In the genomic region with DNA sequence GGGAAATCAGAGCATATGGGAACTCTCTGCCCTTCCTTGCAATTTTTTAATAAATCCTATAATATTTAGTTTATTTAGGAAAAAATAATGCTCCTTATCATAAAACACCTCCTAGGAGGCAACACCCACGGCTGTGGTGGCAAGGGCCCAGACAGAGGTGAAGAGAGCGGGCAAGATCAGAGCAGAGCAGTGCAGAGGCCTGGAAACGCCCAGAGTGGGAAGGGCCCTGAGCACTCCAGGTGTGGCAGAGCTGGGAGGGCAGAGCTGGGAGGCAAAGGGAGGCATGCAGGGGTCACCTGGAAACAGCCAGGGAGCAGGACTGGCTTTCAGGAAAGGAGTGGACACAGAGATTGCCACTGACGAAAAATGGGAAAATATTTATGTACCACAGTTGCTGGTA, we compare ENCODE assay signal across 29 cellular contexts. TPM values are rescaled to one million over a fixed set of nuclear protein-coding genes. Genes with fewer than 3 reads are reported as not detected.
A peak's percentile ranks its signal among the peaks of the same experiment; 100 is the strongest.
DNase-seq lines count a peak whose midpoint lies in the region; ATAC-seq and TF ChIP-seq lines count a peak whose summit lies in the region.
"Had no signal": no experiment of that assay in that cellular context is flagged by ENCODE, and none has a peak within 500 bp of the region (broad histone marks: within the 10 kb centered on the region; RNA-seq: fewer than 3 reads in every experiment).

No MANE protein-coding gene starts in this region.

- no peak for TF ChIP-seq RAD21 in HCT116 (IDR thresholded peaks at IDR 0.05; ENCODE audit: low read depth)

- no peak overlapping the region for H3K4me3 ChIP-seq in CD8-positive, alpha-beta T cell (ENCODE audit: low read depth, low read length)
- no peak overlapping the region for H3K4me3 ChIP-seq in HCT116 (replicated peaks in 1 of 2; ENCODE audit: low read depth in 1 of 2, low read length in 2 of 2)
- H3K4me3 ChIP-seq in neuronal stem cell (ENCODE audit: low read length in 2 of 2), result no peak overlapping the region
- H3K4me3 ChIP-seq: GM23248, left lung, right lobe of liver had no signal

- H2AFZ ChIP-seq in HCT116 (ENCODE audit: low read depth, low read length, poor library complexity, severe bottlenecking) (no peak overlapping the region), neuronal stem cell (ENCODE audit: low read length) (no peak overlapping the region)
- H2AFZ ChIP-seq: GM23248 had no signal

- H2AK5ac ChIP-seq in neuronal stem cell (ENCODE audit: low read depth, low read length), result no peak overlapping the region

- WGBS in neuronal stem cell (ENCODE audit: extremely low coverage in 2 of 2, insufficient read length in 2 of 2, insufficient replicate concordance in 1 of 2), 2 donors, result no CpG with 5 or more reads among the region's 4 CpGs

- ATAC-seq in CD8-positive, alpha-beta T cell, result no peak
- ATAC-seq in HCT116, result peak; percentile 57; the same call in 1 of the 2 replicates
- ATAC-seq in effector memory CD8-positive, alpha-beta T cell (replicated peaks), result no peak
- ATAC-seq: left lung, Panc1 had no signal

- H3K9me2 ChIP-seq in HCT116 (ENCODE audit: insufficient read depth), result no peaks in the 10 kb centered on the region

- peaks cover 4% of the 10 kb centered on the region for H3K4me1 ChIP-seq in CD8-positive, alpha-beta T cell (ENCODE audit: insufficient read depth, low read length)
- H3K4me1 ChIP-seq in HCT116 (ENCODE audit: control insufficient read depth in 1 of 2, insufficient read depth in 2 of 2, low read length in 2 of 2) (peaks cover 0 to 7% of the 10 kb centered on the region in 2 experiments; a peak in 2 of 4 replicates), neuronal stem cell (ENCODE audit: control insufficient read depth in 2 of 2, insufficient read depth in 1 of 2, low read depth in 1 of 2, low read length in 2 of 2) (peaks cover 8 to 9% of the 10 kb centered on the region in 2 donors)

- peaks cover 56% of the 10 kb centered on the region for H3K36me3 Mint-ChIP-seq in CD8-positive, alpha-beta T cell
- H3K36me3 Mint-ChIP-seq in effector memory CD8-positive, alpha-beta T cell (ENCODE audit: insufficient read depth), result peaks cover 18% of the 10 kb centered on the region
- H3K36me3 Mint-ChIP-seq: IgD-negative memory B cell had no signal

- H2BK120ac ChIP-seq in neuronal stem cell (ENCODE audit: low read depth, low read length), result no peak overlapping the region

- no peak overlapping the region for H3K14ac ChIP-seq in neuronal stem cell (ENCODE audit: low read length)

- no peak overlapping the region for H3K23ac ChIP-seq in neuronal stem cell (ENCODE audit: low read depth, low read length, poor library complexity)

- peak overlapping the region; percentile 22 for H3K27ac Mint-ChIP-seq in CD8-positive, alpha-beta T cell
- peak overlapping the region; percentile 13 to 31 for H3K27ac Mint-ChIP-seq in effector memory CD8-positive, alpha-beta T cell
- H3K27ac Mint-ChIP-seq: HFFc6, type B pancreatic cell had no signal

- TF ChIP-seq CTCF in CD8-positive, alpha-beta T cell (IDR thresholded peaks at IDR 0.05), result no peak
- TF ChIP-seq CTCF in HCT116 (IDR thresholded peaks at IDR 0.05 in 2 of 3, conservative IDR thresholded peaks at IDR 0.05 in 1 of 3; ENCODE audit: borderline replicate concordance in 1 of 3, insufficient read depth in 1 of 3, low read depth in 2 of 3, low read length in 2 of 3), result no peak

- peaks cover 41% of the 10 kb centered on the region for H3K4me1 Mint-ChIP-seq in CD8-positive, alpha-beta T cell (ENCODE audit: low read depth)
- peaks cover 29 to 42% of the 10 kb centered on the region in 2 donors for H3K4me1 Mint-ChIP-seq in effector memory CD8-positive, alpha-beta T cell (ENCODE audit: low read depth in 2 of 2)

- no peak overlapping the region for H4K91ac ChIP-seq in neuronal stem cell (ENCODE audit: low read depth, low read length, poor library complexity)

- H3K4me2 ChIP-seq in HCT116 (ENCODE audit: low read length), result no peak overlapping the region
- no peak overlapping the region for H3K4me2 ChIP-seq in neuronal stem cell (ENCODE audit: insufficient read depth, low read length, poor library complexity, severe bottlenecking)

- no peak overlapping the region for H2BK12ac ChIP-seq in neuronal stem cell (ENCODE audit: low read length)

- no TSS peak for BruUV-seq in HCT116 (replicated peaks; lab: Mats Ljungman, UMichigan)

- no peaks in the 10 kb centered on the region for H3K9me3 Mint-ChIP-seq in CD8-positive, alpha-beta T cell
- no peaks in the 10 kb centered on the region for H3K9me3 Mint-ChIP-seq in effector memory CD8-positive, alpha-beta T cell
- H3K9me3 Mint-ChIP-seq: HFFc6, IgD-negative memory B cell, type B pancreatic cell had no signal

- H3K9ac ChIP-seq in HCT116 (ENCODE audit: low read length) (no peak overlapping the region), neuronal stem cell (ENCODE audit: low read depth, low read length, poor library complexity) (no peak overlapping the region)
- H3K9ac ChIP-seq: GM23248 had no signal

- RAD21 ChIA-PET in HCT116 (lab: Charles Lee; ENCODE audit: low non-redundant PET in 1 of 2, low total read pairs in 2 of 2, uncharacterized antibody in 2 of 2, unreplicated experiment in 2 of 2), result no interaction called here

- POLR2A ChIA-PET in CD8-positive, alpha-beta T cell (lab: Charles Lee), result no interaction called here
- POLR2A ChIA-PET in HCT116 (lab: Charles Lee), result no interaction called here

- peaks cover 9% of the 10 kb centered on the region for H3K79me1 ChIP-seq in neuronal stem cell (ENCODE audit: low read depth, low read length)

- peaks cover 94% of the 10 kb centered on the region for H3K79me2 ChIP-seq in HCT116 (ENCODE audit: insufficient read depth, low read length)

- no peak overlapping the region for H4K8ac ChIP-seq in neuronal stem cell (ENCODE audit: low read depth, low read length)

- CTCF ChIA-PET in CD8-positive, alpha-beta T cell (lab: Charles Lee), result no interaction called here
- CTCF ChIA-PET in HCT116 (lab: Charles Lee), result no interaction called here

- no peak overlapping the region for H2BK5ac ChIP-seq in neuronal stem cell (ENCODE audit: low read length)

- no peak overlapping the region for H3K27ac ChIP-seq in CD8-positive, alpha-beta T cell (ENCODE audit: low read depth, low read length)
- H3K27ac ChIP-seq in HCT116 (ENCODE audit: low read depth, low read length) (peak overlapping the region; percentile 3; the same call in 1 of the 2 replicates), neuronal stem cell (replicated peaks; ENCODE audit: low read length) (no peak overlapping the region)
- H3K27ac ChIP-seq: GM23248, left lung, right lobe of liver had no signal

- no peak for TF ChIP-seq POLR2A in HCT116 (IDR thresholded peaks at IDR 0.05; ENCODE audit: borderline replicate concordance, extremely low read depth, insufficient read depth, insufficient read length)

- no peaks in the 10 kb centered on the region for H3K36me3 ChIP-seq in CD8-positive, alpha-beta T cell (ENCODE audit: insufficient read depth, low read length)
- H3K36me3 ChIP-seq in HCT116 (ENCODE audit: control insufficient read depth in 1 of 2, insufficient read depth in 2 of 2, low read length in 2 of 2), result peaks cover 3 to 19% of the 10 kb centered on the region in 2 experiments; a peak in 1 of 4 replicates
- H3K36me3 ChIP-seq in neuronal stem cell (replicated peaks in 1 of 2; ENCODE audit: control insufficient read depth in 2 of 2, insufficient read depth in 2 of 2, low read length in 2 of 2), result peaks cover 3 to 29% of the 10 kb centered on the region in 2 donors

- H3K4ac ChIP-seq in neuronal stem cell (ENCODE audit: low read length), result no peak overlapping the region

- H3K4me3 Mint-ChIP-seq in CD8-positive, alpha-beta T cell, result no peak overlapping the region
- no peak overlapping the region for H3K4me3 Mint-ChIP-seq in effector memory CD8-positive, alpha-beta T cell
- H3K4me3 Mint-ChIP-seq: HFFc6, IgD-negative memory B cell, type B pancreatic cell had no signal

- no peaks in the 10 kb centered on the region for H3K27me3 ChIP-seq in CD8-positive, alpha-beta T cell (ENCODE audit: insufficient read depth, low read length)
- no peaks in the 10 kb centered on the region for H3K27me3 ChIP-seq in HCT116 (ENCODE audit: insufficient read depth, low read length)
- H3K27me3 ChIP-seq in neuronal stem cell (ENCODE audit: control insufficient read depth in 3 of 3, insufficient read depth in 3 of 3, low read depth in 1 of 3, low read length in 3 of 3), result no peaks in the 10 kb centered on the region
- H3K27me3 ChIP-seq: left lung, right lobe of liver had no signal

- intact Hi-C loops in CD8-positive, alpha-beta T cell (cut with DNase I, micrococcal nuclease), result no loop called here
- intact Hi-C loops in HCT116 (cut with micrococcal nuclease), result no loop called here

- no peak for DNase-seq in CD8-positive, alpha-beta T cell
- DNase-seq in HCT116 (ENCODE audit: low read depth, low spot score), result no peak
- no peak for DNase-seq in effector memory CD8-positive, alpha-beta T cell
- no peak for DNase-seq in neuronal stem cell (ENCODE audit: low spot score)
- DNase-seq in GF-D8 (lab: John Stamatoyannopoulos, UW), result no peak
- no peak for DNase-seq in NOMO-1 treated with dmso at 0.1 percent for 144 hours (lab: John Stamatoyannopoulos, UW; ENCODE audit: unreplicated experiment)
- no peak for DNase-seq in A172 (ENCODE audit: low spot score)
- DNase-seq: activated CD4-positive, alpha-beta T cell treated with anti-CD3 and anti-CD28 coated beads for 48 hours; activated naive CD4-positive, alpha-beta T cell treated with Interleukin-2 at 50 U/mL for 16 hours; activated T-cell treated with anti-CD3 and anti-CD28 coated beads, Interleukin-2, amount 50 U/mL, for 48 hours; amniotic stem cell; DMS79 treated with DMSO at 0.1 percent for 48 hours; GDM1; GM23248; HFFc6; hypothalamus; mesendoderm; NCI-H1048; NCI-H2107; NCI-H748 treated with DMSO at 0.1 percent for 48 hours; stimulated activated CD4-positive, alpha-beta T cell treated with anti-CD3 and anti-CD28 coated beads, Interleukin-4, amount 100 ng/mL, for 1 hour; substantia nigra; SW 1271; T-helper 9 cell had no signal

- peak overlapping the region; percentile 41 for H3K18ac ChIP-seq in neuronal stem cell (ENCODE audit: low read length)

- H3K27me3 Mint-ChIP-seq in CD8-positive, alpha-beta T cell (ENCODE audit: low read depth), result no peaks in the 10 kb centered on the region
- no peaks in the 10 kb centered on the region for H3K27me3 Mint-ChIP-seq in effector memory CD8-positive, alpha-beta T cell
- H3K27me3 Mint-ChIP-seq: IgD-negative memory B cell, type B pancreatic cell had no signal

- H2BK15ac ChIP-seq in neuronal stem cell (ENCODE audit: low read length), result no peak overlapping the region

- no peaks in the 10 kb centered on the region for H3K9me3 ChIP-seq in CD8-positive, alpha-beta T cell (ENCODE audit: low read length)
- H3K9me3 ChIP-seq in HCT116 (ENCODE audit: control insufficient read depth in 1 of 2, insufficient read depth in 1 of 2, low read depth in 1 of 2, low read length in 2 of 2) (no peaks in the 10 kb centered on the region), neuronal stem cell (replicated peaks in 1 of 2; ENCODE audit: control insufficient read depth in 2 of 2, insufficient read depth in 1 of 2, low read depth in 1 of 2, low read length in 2 of 2) (peaks cover 0 to 2% of the 10 kb centered on the region in 2 donors)
- H3K9me3 ChIP-seq: left lung, right lobe of liver had no signal

- H4K20me1 ChIP-seq in HCT116 (ENCODE audit: insufficient read depth), result peaks cover 16% of the 10 kb centered on the region; the same call in 1 of the 2 replicates

RNA-seq across cellular contexts. Expression of gene FBXO31, which starts 17.3 kb away (rescaled TPM):
- 10 to 100 TPM; 34.7 to 46.8 TPM for total RNA-seq in CD8-positive, alpha-beta T cell
- total RNA-seq in HCT116 (2021; ENCODE audit: unreplicated experiment), result 52.1 TPM
- polyA plus RNA-seq in HCT116 (2012), result 27.9 and 33.9 TPM in 2 replicates
- polyA plus RNA-seq in neuronal stem cell (2013, experiment 1 of 2), result 9.0 TPM
- polyA plus RNA-seq in neuronal stem cell (2013, experiment 2 of 2), result 8.4 TPM
- 18.4 and 19.8 TPM in 2 replicates for total RNA-seq in A172 (2014; rRNA removed; shearing (Covaris generic))

RNA-seq across cellular contexts. Expression of gene MAP1LC3B, which starts 25.8 kb away (rescaled TPM):
- total RNA-seq in CD8-positive, alpha-beta T cell, result 100 to 1,000 TPM; 104 to 108 TPM
- total RNA-seq in HCT116 (2021; ENCODE audit: unreplicated experiment), result 93.8 TPM
- 104 and 108 TPM in 2 replicates for polyA plus RNA-seq in HCT116 (2012)
- 41.5 TPM for polyA plus RNA-seq in neuronal stem cell (2013, experiment 1 of 2)
- polyA plus RNA-seq in neuronal stem cell (2013, experiment 2 of 2), result 41.0 TPM
- 27.4 and 35.9 TPM in 2 replicates for total RNA-seq in A172 (2014; rRNA removed; shearing (Covaris generic))

RNA-seq across cellular contexts. Expression of gene C16orf95, which starts 49.1 kb away (rescaled TPM):
- total RNA-seq in CD8-positive, alpha-beta T cell, result 1 to 10 TPM in 1 of 2 experiments, under 1 TPM in 1; 0.76 to 1.2 TPM
- 12.2 TPM for total RNA-seq in HCT116 (2021; ENCODE audit: unreplicated experiment)
- 12.3 and 13.2 TPM in 2 replicates for polyA plus RNA-seq in HCT116 (2012)
- 4.5 TPM for polyA plus RNA-seq in neuronal stem cell (2013, experiment 1 of 2)
- polyA plus RNA-seq in neuronal stem cell (2013, experiment 2 of 2), result 4.9 TPM
- 18.0 and 22.8 TPM in 2 replicates for total RNA-seq in A172 (2014; rRNA removed; shearing (Covaris generic))
